8 cellular contexts compared by ENCODE assay signal in the genomic region with DNA sequence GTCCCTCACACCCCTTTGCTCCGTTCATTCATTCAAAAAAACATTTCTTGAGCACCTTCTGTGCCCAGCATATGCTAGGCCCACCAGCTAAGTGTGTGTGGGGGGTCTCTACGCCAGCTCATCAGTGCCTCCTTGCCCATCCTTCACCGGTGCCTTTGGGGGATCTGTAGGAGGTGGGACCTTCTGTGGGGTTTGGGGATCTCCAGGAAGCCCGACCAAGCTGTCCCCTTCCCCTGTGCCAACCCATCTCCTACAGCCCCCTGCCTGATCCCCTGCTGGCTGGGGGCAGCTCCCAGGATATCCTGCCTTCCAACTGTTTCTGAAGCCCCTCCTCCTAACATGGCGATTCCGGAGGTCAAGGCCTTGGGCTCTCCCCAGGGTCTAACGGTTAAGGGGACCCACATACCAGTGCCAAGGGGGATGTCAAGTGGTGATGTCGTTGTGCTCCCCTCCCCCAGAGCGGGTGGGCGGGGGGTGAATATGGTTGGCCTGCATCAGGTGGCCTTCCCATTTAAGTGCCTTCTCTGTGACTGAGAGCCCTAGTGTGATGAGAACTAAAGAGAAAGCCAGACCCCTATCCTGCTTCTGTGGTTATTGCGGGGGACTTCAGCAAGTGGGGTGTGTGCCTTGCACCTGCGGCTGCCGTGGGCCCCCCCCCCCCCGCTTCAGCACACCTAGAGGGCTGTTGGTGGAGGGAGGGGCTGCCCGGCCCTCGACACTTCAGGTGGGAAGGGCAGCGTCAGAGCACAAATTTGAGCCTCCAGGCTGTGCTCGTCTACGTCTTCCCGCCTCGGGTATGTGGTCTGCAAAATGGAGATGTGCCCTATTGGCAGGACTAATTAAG. TPM values are rescaled to one million over a fixed set of nuclear protein-coding genes. Genes with fewer than 3 reads are reported as not detected.
A peak's percentile ranks its signal among the peaks of the same experiment; 100 is the strongest.
DNase-seq lines count a peak whose midpoint lies in the region; ATAC-seq, FAIRE-seq and TF ChIP-seq lines count a peak whose summit lies in the region.

No MANE protein-coding gene starts in this region.

- WGBS in K562 (ENCODE audit: insufficient coverage, low coverage, missing lambda C conversion rate) = 19% methylated on average over 15 of the region's 21 CpGs
- 14 to 16% methylated on average over 21 of the region's 21 CpGs for WGBS in lung, 2 donors
- 11 to 13% methylated on average over 18 to 21 of the region's 21 CpGs for WGBS in tibial nerve, 2 donors

- TF ChIP-seq EP300 in Ishikawa (IDR thresholded peaks at IDR 0.05; ENCODE audit: borderline replicate concordance) (no peak), K562 (IDR thresholded peaks at IDR 0.05; ENCODE audit: low read length) (no peak), tibial nerve (IDR thresholded peaks at IDR 0.05) (no peak)

- peak overlapping the region; percentile 27 to 88 for H3K9ac ChIP-seq in K562 (ENCODE audit: insufficient read depth in 1 of 2, low read depth in 2 of 2, low read length in 2 of 2)

- BruUV-seq in K562 (replicated peaks; lab: Mats Ljungman, UMichigan) = TSS peak; percentile 30

- H3K27ac ChIP-seq in K562 (ENCODE audit: extremely low read depth, low read depth, low read length) (peak overlapping the region; percentile 78), lung (ENCODE audit: low read depth in 1 of 2, low read length in 1 of 2) (peak overlapping the region; percentile 74 to 91), tibial nerve (peak overlapping the region; percentile 53 to 97 (median 91))

- no peak for TF ChIP-seq RAD21 in Ishikawa (IDR thresholded peaks at IDR 0.05; ENCODE audit: low read depth)
- no peak; a peak in 1 of 4 replicates for TF ChIP-seq RAD21 in K562 (CRISPR knock-in tag; conservative IDR thresholded peaks at IDR 0.05 in 1 of 2, IDR thresholded peaks at IDR 0.05 in 1 of 2)

- no peaks in the 10 kb centered on the region for H4K20me1 ChIP-seq in K562 (replicated peaks; ENCODE audit: control insufficient read depth, insufficient read depth, low read length)

- POLR2A ChIA-PET in K562 (lab: Yijun Ruan, JAX) = interaction anchor here (0.6 to 0.9 kb wide), 2 partner anchors 11 to 98 kb away, joined by 3 read pairs; no protein-coding TSS in a partner anchor

- H3K4me3 ChIP-seq in K562 = peak overlapping the region; percentile 28
- H3K4me3 ChIP-seq in lung = no peak overlapping the region
- peak overlapping the region; percentile 31 to 59 (median 44) for H3K4me3 ChIP-seq in tibial nerve

- H3K9me1 ChIP-seq in K562 (ENCODE audit: control insufficient read depth, insufficient read depth, low read length) = no peaks in the 10 kb centered on the region

- H2AFZ ChIP-seq in K562 (ENCODE audit: low read depth, low read length) = peak overlapping the region; percentile 76

- H3K9me3 ChIP-seq in K562 (replicated peaks; ENCODE audit: control insufficient read depth, insufficient read depth, low read depth, low read length) = no peaks in the 10 kb centered on the region
- H3K9me3 ChIP-seq in lung (ENCODE audit: control insufficient read depth in 2 of 2, insufficient read depth in 1 of 2, low read length in 1 of 2) = no peaks in the 10 kb centered on the region
- H3K9me3 ChIP-seq in tibial nerve = no peaks in the 10 kb centered on the region

- TF ChIP-seq POLR2A in K562 (conservative IDR thresholded peaks at IDR 0.05) = peak; percentile 64
- TF ChIP-seq POLR2A in tibial nerve (IDR thresholded peaks at IDR 0.05) = no peak

- intact Hi-C loops in Right ventricle myocardium inferior (cut with DNase I) (loop anchor here (2.0 to 5.0 kb wide), 3 partner anchors 62 to 252 kb away; a partner anchor contains a TSS), cardiac septum (cut with DNase I) (loop anchor here (1.0 to 10.0 kb wide), 3 partner anchors 9 to 249 kb away; a partner anchor contains a TSS), K562 (cut with micrococcal nuclease) (loop anchor here (1.0 to 10.0 kb wide), 4 partner anchors 8 to 239 kb away; no protein-coding TSS in a partner anchor)

- H3K27me3 ChIP-seq in K562 (ENCODE audit: control insufficient read depth in 2 of 2, insufficient read depth in 2 of 2, low read length in 2 of 2) (no peaks in the 10 kb centered on the region), lung (ENCODE audit: control insufficient read depth, insufficient read depth) (no peaks in the 10 kb centered on the region), tibial nerve (no peaks in the 10 kb centered on the region)

- ATAC-seq in Right ventricle myocardium inferior = peak; percentile 0
- ATAC-seq in K562 = peak; percentile 15
- no peak for ATAC-seq in lung (ENCODE audit: insufficient read depth, low FRiP score)

- peak overlapping the region; percentile 80 for H3K4me2 ChIP-seq in K562 (ENCODE audit: insufficient read depth, low read length)

- CTCF ChIA-PET in K562 (lab: Yijun Ruan, JAX; ENCODE audit: low intra/inter-chr PET ratio) = interaction anchor here (1.1 kb wide), 1 partner anchor 61 kb away, joined by 8 read pairs; no protein-coding TSS in a partner anchor

- H3K36me3 ChIP-seq in K562 (ENCODE audit: control insufficient read depth, insufficient read depth, low read length) (peaks cover 46% of the 10 kb centered on the region; the same call in 2 of the 3 replicates), lung (ENCODE audit: control insufficient read depth in 2 of 2, insufficient read depth in 2 of 2, low read length in 2 of 2) (peaks cover 9 to 33% of the 10 kb centered on the region in 2 donors), tibial nerve (peaks cover 0 to 41% (median 4%) of the 10 kb centered on the region in 3 donors)

- DNase-seq in Right ventricle myocardium inferior (ENCODE audit: missing footprints) (peak; percentile 72), cardiac septum (ENCODE audit: low spot score) (no peak), K562 (ENCODE audit: extremely low read depth in 1 of 4, low spot score in 3 of 4) (peak in 1 of 4 experiments; percentile 34), lung (ENCODE audit: low spot score) (peak; percentile 50), tibial nerve (ENCODE audit: low spot score in 2 of 2) (peak in 1 of 2 donors; percentile 39), KG1 (lab: John Stamatoyannopoulos, UW) (no peak), GDM1 (lab: John Stamatoyannopoulos, UW) (no peak)

- FAIRE-seq in K562 (lab: Jason Lieb, UNC) = peak; percentile 69

- in situ Hi-C loops in K562 (cut with MboI) = no loop called here

- TF ChIP-seq CTCF in K562 (IDR thresholded peaks at IDR 0.05 in 2 of 3, conservative IDR thresholded peaks at IDR 0.05 in 1 of 3; ENCODE audit: insufficient read depth in 2 of 3, low read depth in 1 of 3, low read length in 3 of 3) = no peak
- TF ChIP-seq CTCF in lung (IDR thresholded peaks at IDR 0.05; ENCODE audit: control extremely low read depth, extremely low read depth) = no peak
- TF ChIP-seq CTCF in tibial nerve (IDR thresholded peaks at IDR 0.05) = no peak

- peaks cover 17% of the 10 kb centered on the region for H3K79me2 ChIP-seq in K562 (ENCODE audit: control insufficient read depth, insufficient read depth, low read length)

- peaks cover 29 to 75% of the 10 kb centered on the region in 2 experiments; a peak in 4 of 5 replicates for H3K4me1 ChIP-seq in K562 (replicated peaks in 1 of 2; ENCODE audit: control insufficient read depth in 2 of 2, insufficient read depth in 2 of 2, low read length in 2 of 2)
- H3K4me1 ChIP-seq in lung (ENCODE audit: control insufficient read depth in 2 of 2, insufficient read depth in 2 of 2, low read length in 2 of 2) = peaks cover 0 to 28% of the 10 kb centered on the region in 2 donors
- H3K4me1 ChIP-seq in tibial nerve = peaks cover 0 to 71% (median 44%) of the 10 kb centered on the region in 4 donors

RNA-seq across cellular contexts. Expression of a gene that starts 5.9 kb away (rescaled TPM):
- total RNA-seq in Right ventricle myocardium inferior = 101 TPM
- total RNA-seq in cardiac septum = 100 TPM
- total RNA-seq in K562 (2011; cell fraction: chromatin; rRNA removed; ENCODE audit: low replicate concordance) = 51.1 and 151 TPM in 2 replicates
- total RNA-seq in K562 (2011; cell fraction: nucleolus; rRNA removed) = 120 and 129 TPM in 2 replicates
- total RNA-seq in K562 (2011; cell fraction: nucleoplasm; rRNA removed) = 71.7 and 74.3 TPM in 2 replicates
- 50.8 and 65.8 TPM in 2 replicates for total RNA-seq in K562 (2014; rRNA removed)
- 13.6 and 21.0 TPM in 2 replicates for total RNA-seq in K562 (2014; rRNA removed; fragmentation: Illumina TruSeq; extraction: Trizol)
- total RNA-seq in K562 (2015; rRNA removed; fragmentation: Illumina TruSeq; extraction: Trizol) = 45.8 and 45.9 TPM in 2 replicates
- total RNA-seq in K562 (2021) = 67.9 and 74.8 TPM in 2 replicates
- polyA plus RNA-seq in K562 (2011; rRNA removed) = 51.1 and 61.8 TPM in 2 replicates
- 63.2 and 111 TPM in 2 replicates for polyA plus RNA-seq in K562 (2011; cell fraction: cytosol; rRNA removed)
- 140 and 333 TPM in 2 replicates for polyA plus RNA-seq in K562 (2011; cell fraction: nucleus; rRNA removed)
- polyA plus RNA-seq in K562 (2012) = 57.2 and 78.1 TPM in 2 replicates
- polyA plus RNA-seq in K562 (2014; fragmentation: Illumina TruSeq; extraction: Trizol) = 44.8 and 59.8 TPM in 2 replicates
- 1 to 10 TPM; 2.4 to 3.4 TPM for polyA plus RNA-seq in K562 (2014; fragmentation: Nextera tagmentation; extraction: Ambion mirVana)
- 71.5 and 72.9 TPM in 2 replicates for polyA plus RNA-seq in K562 (2014; rRNA removed)
- polyA minus RNA-seq in K562 (2011; rRNA and poly(A)+ RNA removed) = 22.3 and 32.5 TPM in 2 replicates
- polyA minus RNA-seq in K562 (2011; cell fraction: cytosol; rRNA and poly(A)+ RNA removed) = 34.5 and 39.1 TPM in 2 replicates
- 70.4 and 70.7 TPM in 2 replicates for polyA minus RNA-seq in K562 (2011; cell fraction: nucleus; rRNA and poly(A)+ RNA removed)
- total RNA-seq in lung = 100 to 1,000 TPM; 155 to 183 TPM
- polyA plus RNA-seq in lung = 100 to 1,000 TPM; 113 to 123 TPM
- 100 to 1,000 TPM; 122 to 164 (median 140) TPM for total RNA-seq in tibial nerve

RNA-seq across cellular contexts. Expression of a gene that starts 13.3 kb away (rescaled TPM):
- total RNA-seq in Right ventricle myocardium inferior (not detected), cardiac septum (not detected), K562 (2014; rRNA removed) (1.7 and 2.6 TPM in 2 replicates), K562 (2014; rRNA removed; fragmentation: Illumina TruSeq; extraction: Trizol) (1.1 and 1.2 TPM in 2 replicates), K562 (2015; rRNA removed; fragmentation: Illumina TruSeq; extraction: Trizol) (0.51 and 0.75 TPM in 2 replicates), K562 (2021) (2.4 and 2.7 TPM in 2 replicates), lung (under 1 TPM; 0.21 to 0.77 TPM), tibial nerve (not detected)
- total RNA-seq in K562 (2011; cell fraction: chromatin; rRNA removed; ENCODE audit: low replicate concordance) = 1.4 and 2.1 TPM in 2 replicates
- 0.79 and 1.2 TPM in 2 replicates for total RNA-seq in K562 (2011; cell fraction: nucleolus; rRNA removed)
- total RNA-seq in K562 (2011; cell fraction: nucleoplasm; rRNA removed) = 0.44 and 1.4 TPM in 2 replicates
- polyA plus RNA-seq in K562 (2011; rRNA removed) (0.46 and 0.63 TPM in 2 replicates), K562 (2014; fragmentation: Illumina TruSeq; extraction: Trizol) (1.2 and 2.0 TPM in 2 replicates), K562 (2014; fragmentation: Nextera tagmentation; extraction: Ambion mirVana) (under 1 TPM; 0.62 to 0.73 TPM), K562 (2014; rRNA removed) (1.9 and 3.7 TPM in 2 replicates), lung (under 1 TPM; 0.06 to 0.09 TPM)
- 0.35 and 1.5 TPM in 2 replicates for polyA plus RNA-seq in K562 (2011; cell fraction: cytosol; rRNA removed)
- 0.84 and 2.7 TPM in 2 replicates for polyA plus RNA-seq in K562 (2011; cell fraction: nucleus; rRNA removed)
- 0.54 and 0.72 TPM in 2 replicates for polyA plus RNA-seq in K562 (2012)
- 0.60 and 1.7 TPM in 2 replicates for polyA minus RNA-seq in K562 (2011; rRNA and poly(A)+ RNA removed)
- 0.57 and 1.2 TPM in 2 replicates for polyA minus RNA-seq in K562 (2011; cell fraction: cytosol; rRNA and poly(A)+ RNA removed)
- polyA minus RNA-seq in K562 (2011; cell fraction: nucleus; rRNA and poly(A)+ RNA removed) = 0.27 and 0.33 TPM in 2 replicates

RNA-seq across cellular contexts. Expression of a gene that starts 23.5 kb away (rescaled TPM):
- total RNA-seq in Right ventricle myocardium inferior = 5.4 TPM
- 6.4 TPM for total RNA-seq in cardiac septum
- total RNA-seq in K562 (2011; cell fraction: chromatin; rRNA removed; ENCODE audit: low replicate concordance) = 1.4 and 5.9 TPM in 2 replicates
- 4.3 and 4.5 TPM in 2 replicates for total RNA-seq in K562 (2011; cell fraction: nucleolus; rRNA removed)
- total RNA-seq in K562 (2011; cell fraction: nucleoplasm; rRNA removed) = 3.5 and 4.8 TPM in 2 replicates
- 0.98 and 1.0 TPM in 2 replicates for total RNA-seq in K562 (2014; rRNA removed)
- total RNA-seq in K562 (2014; rRNA removed; fragmentation: Illumina TruSeq; extraction: Trizol) = 0.32 and 0.65 TPM in 2 replicates
- 0.83 and 1.1 TPM in 2 replicates for total RNA-seq in K562 (2015; rRNA removed; fragmentation: Illumina TruSeq; extraction: Trizol)
- 1.2 and 1.6 TPM in 2 replicates for total RNA-seq in K562 (2021)
- 0.54 and 0.64 TPM in 2 replicates for polyA plus RNA-seq in K562 (2011; rRNA removed)
- polyA plus RNA-seq in K562 (2011; cell fraction: cytosol; rRNA removed) = 0.53 and 1.2 TPM in 2 replicates
- 1.8 and 2.6 TPM in 2 replicates for polyA plus RNA-seq in K562 (2011; cell fraction: nucleus; rRNA removed)
- 1.7 and 2.7 TPM in 2 replicates for polyA plus RNA-seq in K562 (2012)
- 0.40 and 0.43 TPM in 2 replicates for polyA plus RNA-seq in K562 (2014; fragmentation: Illumina TruSeq; extraction: Trizol)
- under 1 TPM; 0.35 to 0.51 TPM for polyA plus RNA-seq in K562 (2014; fragmentation: Nextera tagmentation; extraction: Ambion mirVana)
- polyA plus RNA-seq in K562 (2014; rRNA removed) = 0.69 and 0.99 TPM in 2 replicates
- polyA minus RNA-seq in K562 (2011; rRNA and poly(A)+ RNA removed) = 1.3 TPM in 2 replicates
- 0.95 and 1.2 TPM in 2 replicates for polyA minus RNA-seq in K562 (2011; cell fraction: cytosol; rRNA and poly(A)+ RNA removed)
- polyA minus RNA-seq in K562 (2011; cell fraction: nucleus; rRNA and poly(A)+ RNA removed) = 6.3 and 7.7 TPM in 2 replicates
- 100 to 1,000 TPM in 1 of 2 donors, 10 to 100 TPM in 1; 57.6 to 262 TPM for total RNA-seq in lung
- polyA plus RNA-seq in lung = 100 to 1,000 TPM; 206 to 359 TPM
- 100 to 1,000 TPM in 1 of 4 donors, 10 to 100 TPM in 3; 19.0 to 213 (median 52.9) TPM for total RNA-seq in tibial nerve

RNA-seq across cellular contexts. Expression of a gene that starts 48.9 kb away (rescaled TPM):
- total RNA-seq in Right ventricle myocardium inferior (not detected), cardiac septum (not detected), K562 (2014; rRNA removed) (not detected in 2 replicates), K562 (2014; rRNA removed; fragmentation: Illumina TruSeq; extraction: Trizol) (not detected in 2 replicates), K562 (2015; rRNA removed; fragmentation: Illumina TruSeq; extraction: Trizol) (not detected in 2 replicates), K562 (2021) (not detected in 2 replicates), lung (10 to 100 TPM in 1 of 2 donors, 1 to 10 TPM in 1; 5.6 to 12.8 TPM), tibial nerve (not detected)
- total RNA-seq in K562 (2011; cell fraction: chromatin; rRNA removed; ENCODE audit: low replicate concordance) = not detected in 2 replicates
- not detected in 2 replicates for total RNA-seq in K562 (2011; cell fraction: nucleolus; rRNA removed)
- total RNA-seq in K562 (2011; cell fraction: nucleoplasm; rRNA removed) = 1.2 TPM in 1 of 2 replicates, not detected in the other
- polyA plus RNA-seq in K562 (2011; rRNA removed) (not detected in 2 replicates), K562 (2014; fragmentation: Illumina TruSeq; extraction: Trizol) (not detected in 2 replicates), K562 (2014; fragmentation: Nextera tagmentation; extraction: Ambion mirVana) (under 1 TPM; 0.06 to 0.08 TPM), K562 (2014; rRNA removed) (0.09 TPM in 1 of 2 replicates, not detected in the other), lung (1 to 10 TPM; 5.6 to 6.3 TPM)
- not detected in 2 replicates for polyA plus RNA-seq in K562 (2011; cell fraction: cytosol; rRNA removed)
- polyA plus RNA-seq in K562 (2011; cell fraction: nucleus; rRNA removed) = 0.17 TPM in 1 of 2 replicates, not detected in the other
- 0.18 and 0.37 TPM in 2 replicates for polyA plus RNA-seq in K562 (2012)
- polyA minus RNA-seq in K562 (2011; rRNA and poly(A)+ RNA removed) = not detected in 2 replicates
- not detected in 2 replicates for polyA minus RNA-seq in K562 (2011; cell fraction: cytosol; rRNA and poly(A)+ RNA removed)
- polyA minus RNA-seq in K562 (2011; cell fraction: nucleus; rRNA and poly(A)+ RNA removed) = not detected in 2 replicates

Comparison
In these comparisons a context has a peak if more than half of its experiments do, and no peak if none do; other contexts are left out.
1. DNase-seq: peak in Right ventricle myocardium inferior (single experiment) and lung (single experiment); none in cardiac septum (single experiment), KG1 (single experiment) and GDM1 (single experiment).
2. Peak in every context shown above with its lines, with median percentiles within 50 percentile points of each other: H3K27ac ChIP-seq.